ENCODE assay signal across 1 cellular context in the genomic region with DNA sequence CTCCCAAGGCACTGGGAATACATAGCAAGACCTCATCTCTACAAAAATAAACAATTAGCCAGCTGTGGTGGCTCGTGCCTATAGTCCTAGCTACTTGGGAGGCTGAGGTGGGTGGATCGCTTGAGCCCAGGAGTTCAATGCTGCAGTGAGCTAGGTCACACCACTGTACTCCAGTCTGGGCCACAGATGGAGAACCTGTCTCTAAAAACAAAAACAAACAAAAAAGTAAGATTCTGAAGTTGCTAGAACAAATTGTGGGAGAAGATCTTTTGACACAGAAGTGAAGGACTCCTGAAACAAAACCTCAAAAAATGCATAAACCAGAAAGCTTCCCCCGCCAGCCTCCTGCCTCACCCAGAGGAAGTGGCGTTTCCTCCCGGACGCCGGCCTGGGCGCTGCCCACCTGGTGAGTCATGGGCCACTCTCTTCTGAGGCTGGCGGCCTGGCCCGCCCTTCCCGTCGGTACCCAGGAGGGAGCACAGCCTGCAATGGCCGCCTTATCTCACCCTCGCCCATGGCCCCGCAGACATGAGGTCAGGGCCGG.
TF ChIP-seq lines count a peak whose summit lies in the region.

No MANE protein-coding gene starts in this region.

TF ChIP-seq in SK-N-SH, 30 proteins besides CTCF, POLR2A, EP300 and RAD21 (continued from another document):
- peak; percentile 89; the same call in 1 of the 2 replicates for TF ChIP-seq FOSL2 (IDR thresholded peaks at IDR 0.05; ENCODE audit: borderline replicate concordance, low read depth)
- no peak for TF ChIP-seq ELF1 (IDR thresholded peaks at IDR 0.05)
- TF ChIP-seq, protein P1, sequence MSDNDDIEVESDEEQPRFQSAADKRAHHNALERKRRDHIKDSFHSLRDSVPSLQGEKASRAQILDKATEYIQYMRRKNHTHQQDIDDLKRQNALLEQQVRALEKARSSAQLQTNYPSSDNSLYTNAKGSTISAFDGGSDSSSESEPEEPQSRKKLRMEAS (IDR thresholded peaks at IDR 0.05; ENCODE audit: low read depth) = peak; percentile 89
- TF ChIP-seq, protein P2, sequence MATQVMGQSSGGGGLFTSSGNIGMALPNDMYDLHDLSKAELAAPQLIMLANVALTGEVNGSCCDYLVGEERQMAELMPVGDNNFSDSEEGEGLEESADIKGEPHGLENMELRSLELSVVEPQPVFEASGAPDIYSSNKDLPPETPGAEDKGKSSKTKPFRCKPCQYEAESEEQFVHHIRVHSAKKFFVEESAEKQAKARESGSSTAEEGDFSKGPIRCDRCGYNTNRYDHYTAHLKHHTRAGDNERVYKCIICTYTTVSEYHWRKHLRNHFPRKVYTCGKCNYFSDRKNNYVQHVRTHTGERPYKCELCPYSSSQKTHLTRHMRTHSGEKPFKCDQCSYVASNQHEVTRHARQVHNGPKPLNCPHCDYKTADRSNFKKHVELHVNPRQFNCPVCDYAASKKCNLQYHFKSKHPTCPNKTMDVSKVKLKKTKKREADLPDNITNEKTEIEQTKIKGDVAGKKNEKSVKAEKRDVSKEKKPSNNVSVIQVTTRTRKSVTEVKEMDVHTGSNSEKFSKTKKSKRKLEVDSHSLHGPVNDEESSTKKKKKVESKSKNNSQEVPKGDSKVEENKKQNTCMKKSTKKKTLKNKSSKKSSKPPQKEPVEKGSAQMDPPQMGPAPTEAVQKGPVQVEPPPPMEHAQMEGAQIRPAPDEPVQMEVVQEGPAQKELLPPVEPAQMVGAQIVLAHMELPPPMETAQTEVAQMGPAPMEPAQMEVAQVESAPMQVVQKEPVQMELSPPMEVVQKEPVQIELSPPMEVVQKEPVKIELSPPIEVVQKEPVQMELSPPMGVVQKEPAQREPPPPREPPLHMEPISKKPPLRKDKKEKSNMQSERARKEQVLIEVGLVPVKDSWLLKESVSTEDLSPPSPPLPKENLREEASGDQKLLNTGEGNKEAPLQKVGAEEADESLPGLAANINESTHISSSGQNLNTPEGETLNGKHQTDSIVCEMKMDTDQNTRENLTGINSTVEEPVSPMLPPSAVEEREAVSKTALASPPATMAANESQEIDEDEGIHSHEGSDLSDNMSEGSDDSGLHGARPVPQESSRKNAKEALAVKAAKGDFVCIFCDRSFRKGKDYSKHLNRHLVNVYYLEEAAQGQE (IDR thresholded peaks at IDR 0.05; ENCODE audit: low read depth, low read length) = 0 out of 2 replicates have a peak, but pooled peaks have one; percentile 40
- TF ChIP-seq YY1 (IDR thresholded peaks at IDR 0.05; ENCODE audit: low read depth) = peak; percentile 90
- no peak for TF ChIP-seq SMC3 (IDR thresholded peaks at IDR 0.05; ENCODE audit: low read depth, low read length)
- TF ChIP-seq TAF1 (IDR thresholded peaks at IDR 0.05; ENCODE audit: borderline replicate concordance, low read depth, low read length) = peak; percentile 77; the same call in 1 of the 2 replicates
- peak; percentile 88 for TF ChIP-seq POLR2AphosphoS5 (IDR thresholded peaks at IDR 0.05; ENCODE audit: low read depth, low read length)
- peak; percentile 47 for TF ChIP-seq TCF12 (IDR thresholded peaks at IDR 0.05)
- 0 out of 2 replicates have a peak, but pooled peaks have one; percentile 16 for TF ChIP-seq SIN3A (IDR thresholded peaks at IDR 0.05; ENCODE audit: borderline replicate concordance, low read depth, low read length)
- peak; percentile 63 for TF ChIP-seq GABPA (IDR thresholded peaks at IDR 0.05; ENCODE audit: low read depth)
- no peak for TF ChIP-seq TEAD4 (IDR thresholded peaks at IDR 0.05; ENCODE audit: borderline replicate concordance, insufficient read depth)
TF ChIP-seq in SK-N-SH: peak in this region for 9.
